In genomic region chr3:146322216-146322615, GRCh38 we compare ENCODE assay signal across 30 cellular contexts.
"Had no signal": no experiment of that assay in that cellular context is flagged by ENCODE, and none has a peak within 500 bp of the region (broad histone marks: within the 10 kb centered on the region; RNA-seq: fewer than 3 reads in every experiment).

No MANE protein-coding gene starts in this region.

- H3K27me3 ChIP-seq: esophagus squamous epithelium, heart right ventricle, left lung, ovary, sigmoid colon, spleen, testis, tibial nerve, upper lobe of left lung had no signal

- H3K36me3 ChIP-seq: esophagus squamous epithelium, heart right ventricle, left lung, ovary, sigmoid colon, spleen, tibial nerve, upper lobe of left lung had no signal

- H3K4me3 ChIP-seq: coronary artery, esophagus squamous epithelium, heart right ventricle, left lung, mucosa of descending colon, ovary, psoas muscle, sigmoid colon, skin epidermis, spleen, testis, tibial nerve, upper lobe of left lung had no signal

- DNase-seq: effector memory CD8-positive, alpha-beta T cell; esophagus squamous epithelium; foreskin melanocyte; glutamatergic neuron; heart right ventricle; hippocampal formation; left cardiac atrium; left lung; mesenchymal stem cell; mucosa of descending colon; naive thymus-derived CD8-positive, alpha-beta T cell; nephron progenitor cell; nucleus accumbens; ovary; posterior cingulate gyrus; psoas muscle; right cardiac atrium; sigmoid colon; stimulated activated CD4-positive, alpha-beta T cell treated with anti-CD3 and anti-CD28 coated beads, Interleukin-4, amount 100 ng/mL, for 4 hours; stimulated activated naive CD8-positive, alpha-beta T cell treated with anti-CD3 and anti-CD28 coated beads, Interleukin-15, Interleukin-2, amounts not matched to agents 100 U/mL and 50 U/mL, for 24 hours; substantia nigra; testis; upper lobe of left lung had no signal

- H3K4me1 ChIP-seq: heart right ventricle, left lung, psoas muscle, testis, upper lobe of left lung had no signal

- H3K9me3 ChIP-seq: esophagus squamous epithelium, heart right ventricle, left lung, mucosa of descending colon, ovary, psoas muscle, sigmoid colon, spleen, testis, tibial nerve, upper lobe of left lung had no signal

- FAIRE-seq: endometrium, islet of Langerhans, urothelium cell line had no signal

- H3K27ac ChIP-seq: coronary artery, esophagus squamous epithelium, heart right ventricle, left lung, ovary, psoas muscle, sigmoid colon, skin epidermis, spleen, testis, tibial nerve, upper lobe of left lung had no signal
